In genomic region chr10:11322698-11323097, GRCh38 we compare ENCODE assay signal across 18 cellular contexts.
DNase-seq lines count a peak whose midpoint lies in the region; ATAC-seq, FAIRE-seq and TF ChIP-seq lines count a peak whose summit lies in the region.
"Had no signal": no experiment of that assay in that cellular context is flagged by ENCODE, and none has a peak within 500 bp of the region (broad histone marks: within the 10 kb centered on the region; RNA-seq: fewer than 3 reads in every experiment).

No MANE protein-coding gene starts in this region.

- H3K4me3 ChIP-seq in tibial nerve: no peak overlapping the region
- H3K4me3 ChIP-seq: coronary artery had no signal

- TF ChIP-seq EP300 in tibial nerve (IDR thresholded peaks at IDR 0.05): peak in 1 of 2 donors; percentile 5

- H3K4me3 Mint-ChIP-seq in effector memory CD8-positive, alpha-beta T cell: no peak overlapping the region

- peaks cover 32 to 52% of the 10 kb centered on the region in 2 donors for H3K4me1 Mint-ChIP-seq in effector memory CD8-positive, alpha-beta T cell (ENCODE audit: low read depth in 2 of 2)

- FAIRE-seq in GM12891 (lab: Jason Lieb, UNC): no peak
- FAIRE-seq: astrocyte had no signal

- peaks cover 98% of the 10 kb centered on the region for H3K36me3 Mint-ChIP-seq in effector memory CD8-positive, alpha-beta T cell (ENCODE audit: insufficient read depth)

- DNase-seq in GM12891 (ENCODE audit: insufficient read length, low spot score) (no peak), Right ventricle myocardium inferior (ENCODE audit: missing footprints) (no peak), mesenteric fat pad (ENCODE audit: low spot score) (no peak), tibial nerve (ENCODE audit: low spot score in 2 of 2) (no peak), NCI-H524 (lab: John Stamatoyannopoulos, UW) (no peak)
- no peak for DNase-seq in effector memory CD8-positive, alpha-beta T cell
- DNase-seq: activated CD4-positive, alpha-beta T cell treated with anti-CD3 and anti-CD28 coated beads for 48 hours; activated T-cell treated with anti-CD3 and anti-CD28 coated beads, Interleukin-2, amount 50 U/mL, for 48 hours; AML-193; GF-D8; H7; NCI-H187; NCI-H524 treated with DMSO at 0.1 percent for 48 hours; SIG-M5 had no signal

- H3K36me3 ChIP-seq in tibial nerve: peaks cover 0 to 92% (median 20%) of the 10 kb centered on the region in 3 donors

- no peaks in the 10 kb centered on the region for H3K27me3 ChIP-seq in tibial nerve

- no peaks in the 10 kb centered on the region for H3K9me3 ChIP-seq in tibial nerve

- H3K27ac Mint-ChIP-seq in effector memory CD8-positive, alpha-beta T cell: peak overlapping the region; percentile 82 to 94

- intact Hi-C loops in Right ventricle myocardium inferior (cut with DNase I): no loop called here

- WGBS in tibial nerve, 2 donors: 75 to 95% methylated on average over 1 of the region's 1 CpG

- H3K27me3 Mint-ChIP-seq in effector memory CD8-positive, alpha-beta T cell: no peaks in the 10 kb centered on the region

- ATAC-seq in GM19455 (IDR thresholded peaks at IDR 0.05; ENCODE audit: unreplicated experiment) (peak; percentile 48), HG03039 (IDR thresholded peaks at IDR 0.05; ENCODE audit: unreplicated experiment) (peak; percentile 57), Right ventricle myocardium inferior (no peak)
- ATAC-seq in effector memory CD8-positive, alpha-beta T cell (replicated peaks): no peak

- H3K27ac ChIP-seq in tibial nerve: no peak overlapping the region
- H3K27ac ChIP-seq: coronary artery had no signal

- peaks cover 0 to 1% (median 0%) of the 10 kb centered on the region in 4 donors for H3K4me1 ChIP-seq in tibial nerve

- TF ChIP-seq POLR2A in GM12891 (IDR thresholded peaks at IDR 0.05; ENCODE audit: low read depth, low read length) (no peak), tibial nerve (IDR thresholded peaks at IDR 0.05) (no peak)

- H3K9me3 Mint-ChIP-seq in effector memory CD8-positive, alpha-beta T cell: no peaks in the 10 kb centered on the region

- TF ChIP-seq CTCF in tibial nerve (IDR thresholded peaks at IDR 0.05): no peak

TF ChIP-seq in GM12891, 5 proteins besides CTCF, POLR2A, EP300 and RAD21:
- peak; percentile 49; the same call in 1 of the 2 replicates for TF ChIP-seq POLR2AphosphoS5 (IDR thresholded peaks at IDR 0.05; ENCODE audit: low read depth, low read length)
- no peak for TF ChIP-seq PAX5 (IDR thresholded peaks at IDR 0.05; ENCODE audit: insufficient read depth, low read length, severe bottlenecking)

Comparison
In these comparisons a context has a peak if more than half of its experiments do, and no peak if none do; other contexts are left out.
1. ATAC-seq: peak in GM19455 (single experiment) and HG03039 (single experiment); none in effector memory CD8-positive, alpha-beta T cell (single experiment) and Right ventricle myocardium inferior (single experiment).